1 cellular context compared by ENCODE assay signal in the genomic region with DNA sequence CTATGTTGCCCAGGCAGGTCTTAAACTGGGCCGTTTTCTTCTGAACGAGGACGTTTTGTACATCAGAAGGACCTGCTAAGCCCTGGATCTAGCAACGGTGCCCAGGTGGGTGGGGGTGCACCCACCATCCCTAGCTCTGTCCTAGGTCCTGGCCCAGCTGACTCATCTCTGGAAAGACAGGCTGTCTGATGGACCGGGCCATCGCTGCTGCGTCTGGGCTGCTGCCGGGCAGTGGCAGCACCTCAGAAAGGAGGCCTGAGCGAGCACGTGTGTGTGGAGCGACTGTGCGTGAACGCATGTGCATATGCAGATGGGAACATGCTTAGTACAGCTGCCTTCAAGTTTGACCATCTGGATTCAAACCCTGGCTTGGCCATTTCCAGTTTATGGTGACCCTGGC.
TF ChIP-seq lines count a peak whose summit lies in the region.

No MANE protein-coding gene starts in this region.

TF ChIP-seq in GM23338, 12 proteins besides CTCF, POLR2A, EP300 and RAD21 (continued from another document):
- TF ChIP-seq, protein P1, sequence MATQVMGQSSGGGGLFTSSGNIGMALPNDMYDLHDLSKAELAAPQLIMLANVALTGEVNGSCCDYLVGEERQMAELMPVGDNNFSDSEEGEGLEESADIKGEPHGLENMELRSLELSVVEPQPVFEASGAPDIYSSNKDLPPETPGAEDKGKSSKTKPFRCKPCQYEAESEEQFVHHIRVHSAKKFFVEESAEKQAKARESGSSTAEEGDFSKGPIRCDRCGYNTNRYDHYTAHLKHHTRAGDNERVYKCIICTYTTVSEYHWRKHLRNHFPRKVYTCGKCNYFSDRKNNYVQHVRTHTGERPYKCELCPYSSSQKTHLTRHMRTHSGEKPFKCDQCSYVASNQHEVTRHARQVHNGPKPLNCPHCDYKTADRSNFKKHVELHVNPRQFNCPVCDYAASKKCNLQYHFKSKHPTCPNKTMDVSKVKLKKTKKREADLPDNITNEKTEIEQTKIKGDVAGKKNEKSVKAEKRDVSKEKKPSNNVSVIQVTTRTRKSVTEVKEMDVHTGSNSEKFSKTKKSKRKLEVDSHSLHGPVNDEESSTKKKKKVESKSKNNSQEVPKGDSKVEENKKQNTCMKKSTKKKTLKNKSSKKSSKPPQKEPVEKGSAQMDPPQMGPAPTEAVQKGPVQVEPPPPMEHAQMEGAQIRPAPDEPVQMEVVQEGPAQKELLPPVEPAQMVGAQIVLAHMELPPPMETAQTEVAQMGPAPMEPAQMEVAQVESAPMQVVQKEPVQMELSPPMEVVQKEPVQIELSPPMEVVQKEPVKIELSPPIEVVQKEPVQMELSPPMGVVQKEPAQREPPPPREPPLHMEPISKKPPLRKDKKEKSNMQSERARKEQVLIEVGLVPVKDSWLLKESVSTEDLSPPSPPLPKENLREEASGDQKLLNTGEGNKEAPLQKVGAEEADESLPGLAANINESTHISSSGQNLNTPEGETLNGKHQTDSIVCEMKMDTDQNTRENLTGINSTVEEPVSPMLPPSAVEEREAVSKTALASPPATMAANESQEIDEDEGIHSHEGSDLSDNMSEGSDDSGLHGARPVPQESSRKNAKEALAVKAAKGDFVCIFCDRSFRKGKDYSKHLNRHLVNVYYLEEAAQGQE (IDR thresholded peaks at IDR 0.05; ENCODE audit: unreplicated experiment), result peak; percentile 53
- TF ChIP-seq, protein P2, sequence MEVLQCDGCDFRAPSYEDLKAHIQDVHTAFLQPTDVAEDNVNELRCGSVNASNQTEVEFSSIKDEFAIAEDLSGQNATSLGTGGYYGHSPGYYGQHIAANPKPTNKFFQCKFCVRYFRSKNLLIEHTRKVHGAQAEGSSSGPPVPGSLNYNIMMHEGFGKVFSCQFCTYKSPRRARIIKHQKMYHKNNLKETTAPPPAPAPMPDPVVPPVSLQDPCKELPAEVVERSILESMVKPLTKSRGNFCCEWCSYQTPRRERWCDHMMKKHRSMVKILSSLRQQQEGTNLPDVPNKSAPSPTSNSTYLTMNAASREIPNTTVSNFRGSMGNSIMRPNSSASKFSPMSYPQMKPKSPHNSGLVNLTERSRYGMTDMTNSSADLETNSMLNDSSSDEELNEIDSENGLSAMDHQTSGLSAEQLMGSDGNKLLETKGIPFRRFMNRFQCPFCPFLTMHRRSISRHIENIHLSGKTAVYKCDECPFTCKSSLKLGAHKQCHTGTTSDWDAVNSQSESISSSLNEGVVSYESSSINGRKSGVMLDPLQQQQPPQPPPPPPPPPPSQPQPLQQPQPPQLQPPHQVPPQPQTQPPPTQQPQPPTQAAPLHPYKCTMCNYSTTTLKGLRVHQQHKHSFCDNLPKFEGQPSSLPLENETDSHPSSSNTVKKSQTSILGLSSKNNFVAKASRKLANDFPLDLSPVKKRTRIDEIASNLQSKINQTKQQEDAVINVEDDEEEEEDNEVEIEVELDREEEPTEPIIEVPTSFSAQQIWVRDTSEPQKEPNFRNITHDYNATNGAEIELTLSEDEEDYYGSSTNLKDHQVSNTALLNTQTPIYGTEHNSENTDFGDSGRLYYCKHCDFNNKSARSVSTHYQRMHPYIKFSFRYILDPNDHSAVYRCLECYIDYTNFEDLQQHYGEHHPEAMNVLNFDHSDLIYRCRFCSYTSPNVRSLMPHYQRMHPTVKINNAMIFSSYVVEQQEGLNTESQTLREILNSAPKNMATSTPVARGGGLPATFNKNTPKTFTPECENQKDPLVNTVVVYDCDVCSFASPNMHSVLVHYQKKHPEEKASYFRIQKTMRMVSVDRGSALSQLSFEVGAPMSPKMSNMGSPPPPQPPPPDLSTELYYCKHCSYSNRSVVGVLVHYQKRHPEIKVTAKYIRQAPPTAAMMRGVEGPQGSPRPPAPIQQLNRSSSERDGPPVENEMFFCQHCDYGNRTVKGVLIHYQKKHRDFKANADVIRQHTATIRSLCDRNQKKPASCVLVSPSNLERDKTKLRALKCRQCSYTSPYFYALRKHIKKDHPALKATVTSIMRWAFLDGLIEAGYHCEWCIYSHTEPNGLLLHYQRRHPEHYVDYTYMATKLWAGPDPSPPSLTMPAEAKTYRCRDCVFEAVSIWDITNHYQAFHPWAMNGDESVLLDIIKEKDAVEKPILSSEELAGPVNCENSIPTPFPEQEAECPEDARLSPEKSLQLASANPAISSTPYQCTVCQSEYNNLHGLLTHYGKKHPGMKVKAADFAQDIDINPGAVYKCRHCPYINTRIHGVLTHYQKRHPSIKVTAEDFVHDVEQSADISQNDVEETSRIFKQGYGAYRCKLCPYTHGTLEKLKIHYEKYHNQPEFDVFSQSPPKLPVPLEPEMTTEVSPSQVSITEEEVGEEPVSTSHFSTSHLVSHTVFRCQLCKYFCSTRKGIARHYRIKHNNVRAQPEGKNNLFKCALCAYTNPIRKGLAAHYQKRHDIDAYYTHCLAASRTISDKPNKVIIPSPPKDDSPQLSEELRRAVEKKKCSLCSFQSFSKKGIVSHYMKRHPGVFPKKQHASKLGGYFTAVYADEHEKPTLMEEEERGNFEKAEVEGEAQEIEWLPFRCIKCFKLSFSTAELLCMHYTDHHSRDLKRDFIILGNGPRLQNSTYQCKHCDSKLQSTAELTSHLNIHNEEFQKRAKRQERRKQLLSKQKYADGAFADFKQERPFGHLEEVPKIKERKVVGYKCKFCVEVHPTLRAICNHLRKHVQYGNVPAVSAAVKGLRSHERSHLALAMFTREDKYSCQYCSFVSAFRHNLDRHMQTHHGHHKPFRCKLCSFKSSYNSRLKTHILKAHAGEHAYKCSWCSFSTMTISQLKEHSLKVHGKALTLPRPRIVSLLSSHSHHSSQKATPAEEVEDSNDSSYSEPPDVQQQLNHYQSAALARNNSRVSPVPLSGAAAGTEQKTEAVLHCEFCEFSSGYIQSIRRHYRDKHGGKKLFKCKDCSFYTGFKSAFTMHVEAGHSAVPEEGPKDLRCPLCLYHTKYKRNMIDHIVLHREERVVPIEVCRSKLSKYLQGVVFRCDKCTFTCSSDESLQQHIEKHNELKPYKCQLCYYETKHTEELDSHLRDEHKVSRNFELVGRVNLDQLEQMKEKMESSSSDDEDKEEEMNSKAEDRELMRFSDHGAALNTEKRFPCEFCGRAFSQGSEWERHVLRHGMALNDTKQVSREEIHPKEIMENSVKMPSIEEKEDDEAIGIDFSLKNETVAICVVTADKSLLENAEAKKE (CRISPR knock-in tag; IDR thresholded peaks at IDR 0.05), result no peak
- TF ChIP-seq NANOG (IDR thresholded peaks at IDR 0.05; ENCODE audit: borderline replicate concordance) (no peak), POLR2AphosphoS5 (IDR thresholded peaks at IDR 0.05; ENCODE audit: low read depth) (no peak)
